In genomic region chr2:171320731-171321130, GRCh38 we compare ENCODE assay signal across 21 cellular contexts.
DNase-seq lines count a peak whose midpoint lies in the region; ATAC-seq, FAIRE-seq and TF ChIP-seq lines count a peak whose summit lies in the region.
"Had no signal": no experiment of that assay in that cellular context is flagged by ENCODE, and none has a peak within 500 bp of the region (broad histone marks: within the 10 kb centered on the region; RNA-seq: fewer than 3 reads in every experiment).

No MANE protein-coding gene starts in this region.

- peak overlapping the region; percentile 25 for H3K27ac Mint-ChIP-seq in activated CD8-positive, alpha-beta memory T cell treated with anti-CD3 and anti-CD28 coated beads, Interleukin-2, amount 10 ng/mL, durations not matched to agents 7 days and 5 days
- H3K27ac Mint-ChIP-seq in GM23338 (peak overlapping the region; percentile 49), activated B cell treated with CpG ODN at 0.5 μM for 24 hours (peak overlapping the region; percentile 92), naive B cell (peak overlapping the region in 5 of 6 donors; percentile 4 to 95 (median 90))
- H3K27ac Mint-ChIP-seq: activated naive CD8-positive, alpha-beta T cell treated with anti-CD3 and anti-CD28 coated beads, Interleukin-2, amount 10 ng/mL, durations not matched to agents 7 days and 5 days; type B pancreatic cell had no signal

- ATAC-seq in activated CD8-positive, alpha-beta memory T cell treated with anti-CD3 and anti-CD28 coated beads, Interleukin-2, amount 10 ng/mL, durations not matched to agents 7 days and 5 days, result no peak
- ATAC-seq in GM23338 (no peak), activated B cell treated with CpG ODN at 0.5 μM for 24 hours (ENCODE audit: low read depth) (no peak), naive B cell (ENCODE audit: low read depth in 2 of 2) (no peak), GM19463 (IDR thresholded peaks at IDR 0.05; ENCODE audit: unreplicated experiment) (no peak)
- ATAC-seq: esophagus mucosa, HCT116, left lung, right cardiac atrium had no signal

- POLR2A ChIA-PET in activated B cell treated with CpG ODN at 0.5 μM for 24 hours (lab: Charles Lee), result interaction anchor here (0.6 to 2.1 kb wide), 6 partner anchors 10 to 158 kb away, joined by 3 to 14 read pairs (median 5); no protein-coding TSS in a partner anchor

- no peak for DNase-seq in activated CD8-positive, alpha-beta memory T cell treated with anti-CD3 and anti-CD28 coated beads, Interleukin-2, amount 10 ng/mL, durations not matched to agents 7 days and 5 days
- DNase-seq in activated CD8-positive, alpha-beta memory T cell treated with anti-CD3 and anti-CD28 coated beads, Interleukin-2, amount 50 U/mL, for 48 hours, result no peak
- DNase-seq in GM23338 (ENCODE audit: low spot score), result no peak
- DNase-seq in activated B cell treated with CpG ODN at 0.5 μM for 24 hours, result no peak
- no peak for DNase-seq in naive B cell
- no peak for DNase-seq in kidney
- no peak for DNase-seq in NCI-H345 (lab: John Stamatoyannopoulos, UW)
- DNase-seq: activated naive CD8-positive, alpha-beta T cell treated with anti-CD3 and anti-CD28 coated beads, Interleukin-2, amount 10 ng/mL, durations not matched to agents 7 days and 5 days; left lung; NCI-H1048; NCI-H2081; NCI-H524; nucleus accumbens; right cardiac atrium; SHP77; stimulated activated naive CD4-positive, alpha-beta T cell treated with Interleukin-2 at 50 U/mL for 16 hours had no signal

- no peak overlapping the region for H3K4me3 ChIP-seq in GM23338
- no peak overlapping the region for H3K4me3 ChIP-seq in kidney (ENCODE audit: low read length in 2 of 2)
- H3K4me3 ChIP-seq: left lung had no signal

- no peak overlapping the region for H3K4me3 Mint-ChIP-seq in activated CD8-positive, alpha-beta memory T cell treated with anti-CD3 and anti-CD28 coated beads, Interleukin-2, amount 10 ng/mL, durations not matched to agents 7 days and 5 days
- H3K4me3 Mint-ChIP-seq in GM23338, result peak overlapping the region; percentile 4; the same call in 2 of the 3 replicates
- H3K4me3 Mint-ChIP-seq in activated B cell treated with CpG ODN at 0.5 μM for 24 hours, result peak overlapping the region; percentile 39
- H3K4me3 Mint-ChIP-seq in naive B cell, result peak overlapping the region; percentile 1 to 83 (median 56)
- H3K4me3 Mint-ChIP-seq: activated naive CD8-positive, alpha-beta T cell treated with anti-CD3 and anti-CD28 coated beads, Interleukin-2, amount 10 ng/mL, durations not matched to agents 7 days and 5 days; type B pancreatic cell had no signal

- no peaks in the 10 kb centered on the region for H4K20me1 ChIP-seq in GM23338 (replicated peaks; ENCODE audit: insufficient read depth)

- H3K36me3 Mint-ChIP-seq in activated CD8-positive, alpha-beta memory T cell treated with anti-CD3 and anti-CD28 coated beads, Interleukin-2, amount 10 ng/mL, durations not matched to agents 7 days and 5 days, result peaks cover 32% of the 10 kb centered on the region
- peaks cover 26% of the 10 kb centered on the region for H3K36me3 Mint-ChIP-seq in GM23338 (ENCODE audit: low read depth)
- H3K36me3 Mint-ChIP-seq in activated B cell treated with CpG ODN at 0.5 μM for 24 hours (ENCODE audit: low read depth), result peaks cover 10% of the 10 kb centered on the region
- H3K36me3 Mint-ChIP-seq in naive B cell, result peaks cover 12% of the 10 kb centered on the region in 2 donors

- TF ChIP-seq CTCF in GM23338 (conservative IDR thresholded peaks at IDR 0.05; ENCODE audit: low read depth in 2 of 2) (no peak), activated B cell treated with CpG ODN at 0.5 μM for 24 hours (IDR thresholded peaks at IDR 0.05) (no peak), kidney (IDR thresholded peaks at IDR 0.05; ENCODE audit: borderline replicate concordance, extremely low read depth, insufficient read depth) (no peak)

- no peak overlapping the region for H3K9ac ChIP-seq in kidney (ENCODE audit: low read length in 2 of 2)
- H3K9ac ChIP-seq: KMS-11 had no signal

- H3K27me3 ChIP-seq in GM23338 (ENCODE audit: insufficient read depth), result no peaks in the 10 kb centered on the region
- H3K27me3 ChIP-seq: left lung had no signal

- H2AFZ ChIP-seq in GM23338, result no peak overlapping the region

- H3K36me3 ChIP-seq in GM23338 (ENCODE audit: insufficient read depth) (no peaks in the 10 kb centered on the region), kidney (ENCODE audit: control insufficient read depth in 1 of 2, insufficient read depth in 2 of 2, low read length in 2 of 2) (no peaks in the 10 kb centered on the region)
- H3K36me3 ChIP-seq: left lung had no signal

- H3K27me3 Mint-ChIP-seq in activated CD8-positive, alpha-beta memory T cell treated with anti-CD3 and anti-CD28 coated beads, Interleukin-2, amount 10 ng/mL, durations not matched to agents 7 days and 5 days, result no peaks in the 10 kb centered on the region
- peaks cover 14% of the 10 kb centered on the region for H3K27me3 Mint-ChIP-seq in GM23338 (ENCODE audit: insufficient read depth, low read depth, poor library complexity)
- no peaks in the 10 kb centered on the region for H3K27me3 Mint-ChIP-seq in activated B cell treated with CpG ODN at 0.5 μM for 24 hours
- H3K27me3 Mint-ChIP-seq in naive B cell, result no peaks in the 10 kb centered on the region
- H3K27me3 Mint-ChIP-seq: activated naive CD8-positive, alpha-beta T cell treated with anti-CD3 and anti-CD28 coated beads, Interleukin-2, amount 10 ng/mL, durations not matched to agents 7 days and 5 days; type B pancreatic cell had no signal

- intact Hi-C loops in activated B cell treated with CpG ODN at 0.5 μM for 24 hours (cut with micrococcal nuclease), result loop anchor here (5.0 kb wide), 1 partner anchor 73 kb away; no protein-coding TSS in a partner anchor
- intact Hi-C loops in kidney (cut with DNase I), result no loop called here

- no peaks in the 10 kb centered on the region for H3K79me2 ChIP-seq in GM23338 (replicated peaks; ENCODE audit: insufficient read depth)

- CTCF ChIA-PET in activated CD8-positive, alpha-beta memory T cell treated with anti-CD3 and anti-CD28 coated beads, Interleukin-2, amount 10 ng/mL, durations not matched to agents 7 days and 5 days (lab: Charles Lee), result interaction anchor here (1.3 to 1.5 kb wide), 3 partner anchors 16 to 348 kb away, joined by 3 read pairs; partner anchors contain the start of genes DCAF17 and METTL8
- CTCF ChIA-PET in activated B cell treated with CpG ODN at 0.5 μM for 24 hours (lab: Charles Lee), result interaction anchor here (1.4 kb wide), 1 partner anchor 95 kb away, joined by 6 read pairs; no protein-coding TSS in a partner anchor

- 0 out of 2 replicates have a peak, but pooled peaks cover 6% of the 10 kb centered on the region for H3F3A ChIP-seq in GM23338 (replicated peaks; ENCODE audit: low read depth)

- H3K9me2 ChIP-seq in GM23338 (ENCODE audit: insufficient read depth), result no peaks in the 10 kb centered on the region

- H3K4me1 ChIP-seq in GM23338 (ENCODE audit: insufficient read depth) (peaks cover 54% of the 10 kb centered on the region), kidney (ENCODE audit: control insufficient read depth in 1 of 2, insufficient read depth in 1 of 2, low read depth in 1 of 2, low read length in 2 of 2) (no peaks in the 10 kb centered on the region)
- H3K4me1 ChIP-seq: left lung had no signal

- no peaks in the 10 kb centered on the region for H3K9me3 ChIP-seq in kidney (ENCODE audit: control insufficient read depth in 1 of 2, low read length in 2 of 2)
- H3K9me3 ChIP-seq: left lung had no signal

- peaks cover 64% of the 10 kb centered on the region for H3K4me1 Mint-ChIP-seq in activated CD8-positive, alpha-beta memory T cell treated with anti-CD3 and anti-CD28 coated beads, Interleukin-2, amount 10 ng/mL, durations not matched to agents 7 days and 5 days
- H3K4me1 Mint-ChIP-seq in GM23338 (peaks cover 73% of the 10 kb centered on the region), activated B cell treated with CpG ODN at 0.5 μM for 24 hours (peaks cover 89% of the 10 kb centered on the region), naive B cell (peaks cover 60 to 88% (median 65%) of the 10 kb centered on the region in 3 donors)

- peak overlapping the region; percentile 96; the same call in 1 of the 2 replicates for H3K27ac ChIP-seq in GM23338 (ENCODE audit: low read depth)
- H3K27ac ChIP-seq in kidney (ENCODE audit: low read depth in 2 of 2, low read length in 2 of 2), result no peak overlapping the region
- H3K27ac ChIP-seq: KMS-11, left lung had no signal

- peak overlapping the region; percentile 58; the same call in 1 of the 2 replicates for H3K4me2 ChIP-seq in GM23338
- H3K4me2 ChIP-seq: KMS-11 had no signal

- FAIRE-seq in kidney (lab: Jason Lieb, UNC), result no peak

- H3K9me3 Mint-ChIP-seq in activated CD8-positive, alpha-beta memory T cell treated with anti-CD3 and anti-CD28 coated beads, Interleukin-2, amount 10 ng/mL, durations not matched to agents 7 days and 5 days (ENCODE audit: low read depth), result no peaks in the 10 kb centered on the region
- H3K9me3 Mint-ChIP-seq in GM23338 (no peaks in the 10 kb centered on the region), activated B cell treated with CpG ODN at 0.5 μM for 24 hours (no peaks in the 10 kb centered on the region), naive B cell (no peaks in the 10 kb centered on the region)
- H3K9me3 Mint-ChIP-seq: activated naive CD8-positive, alpha-beta T cell treated with anti-CD3 and anti-CD28 coated beads, Interleukin-2, amount 10 ng/mL, durations not matched to agents 7 days and 5 days; type B pancreatic cell had no signal

TF ChIP-seq in GM23338, 12 proteins besides CTCF, POLR2A, EP300 and RAD21 (continues in another document):
- TF ChIP-seq STAT1 (IDR thresholded peaks at IDR 0.05; ENCODE audit: unreplicated experiment), result no peak
- no peak for TF ChIP-seq EZH2phosphoT487 (IDR thresholded peaks at IDR 0.05; ENCODE audit: unreplicated experiment)
- TF ChIP-seq JUNB (IDR thresholded peaks at IDR 0.05; ENCODE audit: unreplicated experiment), result no peak
- TF ChIP-seq ZNF331 (CRISPR knock-in tag; IDR thresholded peaks at IDR 0.05; ENCODE audit: low read depth), result no peak
- no peak for TF ChIP-seq ETS1 (IDR thresholded peaks at IDR 0.05)

Comparison
In these comparisons a context has a peak if more than half of its experiments do, and no peak if none do; other contexts are left out.
1. H3K27ac Mint-ChIP-seq: peak in every context shown above with its lines; median percentile 92 in activated B cell treated with CpG ODN at 0.5 μM for 24 hours; 90 in naive B cell; 49 in GM23338; 25 in activated CD8-positive, alpha-beta memory T cell treated with anti-CD3 and anti-CD28 coated beads, Interleukin-2, amount 10 ng/mL, durations not matched to agents 7 days and 5 days.